ENCODE assay signal across 18 cellular contexts in the genomic region with DNA sequence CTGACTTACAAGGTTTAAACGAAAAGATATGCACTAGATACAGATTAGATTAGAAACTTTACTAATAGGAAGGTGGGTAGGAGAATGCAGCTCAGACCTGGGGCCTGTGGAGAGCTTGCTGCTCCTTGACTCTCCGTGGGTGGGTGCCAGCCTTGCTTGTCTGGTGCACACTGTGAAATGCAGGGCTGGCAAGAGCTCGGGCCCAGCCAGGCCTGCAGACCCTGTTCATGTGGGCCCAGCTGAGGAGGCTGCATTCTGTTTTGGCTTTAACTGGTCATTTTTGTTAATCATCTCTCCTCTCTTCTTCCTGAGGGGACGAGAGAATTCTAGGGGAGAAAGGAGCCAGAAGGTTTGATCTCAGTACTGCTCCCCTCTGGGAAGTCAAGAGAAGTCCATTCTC.
DNase-seq lines count a peak whose midpoint lies in the region; ATAC-seq and TF ChIP-seq lines count a peak whose summit lies in the region.
"Had no signal": no experiment of that assay in that cellular context is flagged by ENCODE, and none has a peak within 500 bp of the region (broad histone marks: within the 10 kb centered on the region; RNA-seq: fewer than 3 reads in every experiment).

No MANE protein-coding gene starts in this region.

- intact Hi-C loops in IMR-90 (cut with micrococcal nuclease), result no loop called here
- intact Hi-C loops in spleen (cut with DNase I; ENCODE audit: low total_unique reads), result no loop called here
- intact Hi-C loops in prostate gland (cut with DNase I), result no loop called here

- H3K4me2 ChIP-seq in IMR-90 (ENCODE audit: low read depth, low read length) (no peak overlapping the region), mesenchymal stem cell (ENCODE audit: low read length, poor library complexity, severe bottlenecking) (no peak overlapping the region)
- H3K4me2 ChIP-seq: BLaER1 had no signal

- H3K27me3 ChIP-seq in IMR-90 (ENCODE audit: control insufficient read depth, insufficient read depth, low read length), result peaks cover 4% of the 10 kb centered on the region
- H3K27me3 ChIP-seq in mesenchymal stem cell (ENCODE audit: control insufficient read depth in 1 of 2, insufficient read depth in 1 of 2, low read length in 2 of 2), result peaks cover 0 to 11% of the 10 kb centered on the region in 2 experiments
- peaks cover 0 to 11% (median 0%) of the 10 kb centered on the region in 7 donors for H3K27me3 ChIP-seq in spleen (replicated peaks in 1 of 7)
- peaks cover 2% of the 10 kb centered on the region for H3K27me3 ChIP-seq in prostate gland (replicated peaks; ENCODE audit: insufficient read depth)
- H3K27me3 ChIP-seq: BLaER1 had no signal

- H3K9me3 ChIP-seq in IMR-90 (ENCODE audit: control insufficient read depth, insufficient read depth, low read length) (no peaks in the 10 kb centered on the region), mesenchymal stem cell (ENCODE audit: control insufficient read depth, low read length) (no peaks in the 10 kb centered on the region), spleen (no peaks in the 10 kb centered on the region), prostate gland (no peaks in the 10 kb centered on the region)
- H3K9me3 ChIP-seq: BLaER1, Caco-2, HAP-1 had no signal

- no peak overlapping the region for H3K4ac ChIP-seq in IMR-90 (ENCODE audit: low read depth, low read length)
- H3K4ac ChIP-seq in mesenchymal stem cell (ENCODE audit: low read depth in 1 of 2, low read length in 2 of 2), result no peak overlapping the region

- TF ChIP-seq CTCF in IMR-90 (conservative IDR thresholded peaks at IDR 0.05; ENCODE audit: low read depth, low read length), result no peak
- no peak for TF ChIP-seq CTCF in spleen (IDR thresholded peaks at IDR 0.05 in 8 of 11, conservative IDR thresholded peaks at IDR 0.05 in 3 of 11)
- no peak for TF ChIP-seq CTCF in prostate gland (IDR thresholded peaks at IDR 0.05)

- no peak for TF ChIP-seq POLR2A in IMR-90 (IDR thresholded peaks at IDR 0.05; ENCODE audit: low read depth, low read length)
- no peak for TF ChIP-seq POLR2A in spleen (IDR thresholded peaks at IDR 0.05)
- no peak for TF ChIP-seq POLR2A in prostate gland (IDR thresholded peaks at IDR 0.05)

- no peak overlapping the region for H2AK9ac ChIP-seq in IMR-90 (replicated peaks; ENCODE audit: low read depth, low read length, poor library complexity)

- TF ChIP-seq RAD21 in IMR-90 (IDR thresholded peaks at IDR 0.05; ENCODE audit: low read length), result no peak

- H3K23ac ChIP-seq in IMR-90 (ENCODE audit: low read depth, low read length) (no peak overlapping the region), mesenchymal stem cell (ENCODE audit: low read length in 2 of 2) (no peak overlapping the region)

- H4K20me1 ChIP-seq in IMR-90 (ENCODE audit: insufficient read depth, low read length), result no peaks in the 10 kb centered on the region

- H3K4me1 ChIP-seq in IMR-90 (ENCODE audit: control insufficient read depth, insufficient read depth, low read length) (peaks cover 5% of the 10 kb centered on the region), mesenchymal stem cell (ENCODE audit: control insufficient read depth, insufficient read depth, low read depth, low read length) (peaks cover 11% of the 10 kb centered on the region), spleen (no peaks in the 10 kb centered on the region), prostate gland (replicated peaks) (no peaks in the 10 kb centered on the region)
- H3K4me1 ChIP-seq: Caco-2 had no signal

- H2BK120ac ChIP-seq in IMR-90 (ENCODE audit: low read depth, low read length) (no peak overlapping the region; the same call in 1 of the 2 replicates), mesenchymal stem cell (ENCODE audit: low read depth, low read length) (no peak overlapping the region)

- H3K79me1 ChIP-seq in IMR-90 (ENCODE audit: low read depth in 1 of 2, low read length in 2 of 2), result no peaks in the 10 kb centered on the region
- no peaks in the 10 kb centered on the region for H3K79me1 ChIP-seq in mesenchymal stem cell (replicated peaks; ENCODE audit: low read length, poor library complexity, severe bottlenecking)

- in situ Hi-C loops in IMR-90 (cut with MboI; ENCODE audit: low sequenced_read_pairs), result no loop called here

- H3K18ac ChIP-seq in IMR-90 (ENCODE audit: low read depth, low read length) (no peak overlapping the region), mesenchymal stem cell (ENCODE audit: low read depth in 1 of 2, low read length in 2 of 2) (peak overlapping the region in 1 of 2 experiments; percentile 67)

- peak overlapping the region in 1 of 2 experiments; percentile 51 for H2BK12ac ChIP-seq in mesenchymal stem cell (ENCODE audit: low read length in 2 of 2)

- no peak overlapping the region for H4K5ac ChIP-seq in IMR-90 (ENCODE audit: low read depth, low read length)

- no peak overlapping the region for H3K27ac ChIP-seq in IMR-90 (ENCODE audit: insufficient read depth, low read length)
- H3K27ac ChIP-seq in mesenchymal stem cell (ENCODE audit: low read length, poor library complexity, severe bottlenecking), result no peak overlapping the region
- no peak overlapping the region for H3K27ac ChIP-seq in spleen
- no peak overlapping the region for H3K27ac ChIP-seq in prostate gland
- H3K27ac ChIP-seq: 22Rv1, BLaER1, C4-2B had no signal

- POLR2A ChIA-PET in IMR-90 (lab: Charles Lee; ENCODE audit: unreplicated experiment), result no interaction called here

- H2BK5ac ChIP-seq in IMR-90 (ENCODE audit: low read depth, low read length, poor library complexity, severe bottlenecking) (no peak overlapping the region), mesenchymal stem cell (ENCODE audit: low read depth, low read length, poor library complexity, severe bottlenecking) (no peak overlapping the region)

- H3K14ac ChIP-seq in IMR-90 (replicated peaks; ENCODE audit: low read depth, low read length) (no peak overlapping the region), mesenchymal stem cell (ENCODE audit: low read length in 2 of 2) (no peak overlapping the region)

- no peak for ATAC-seq in IMR-90 (ENCODE audit: low read depth)
- ATAC-seq: CD8-positive, alpha-beta T cell had no signal

- H3K56ac ChIP-seq in IMR-90 (ENCODE audit: extremely low read depth, insufficient read depth, low read length), result no peak overlapping the region

- CTCF ChIA-PET in IMR-90 (lab: Yijun Ruan, JAX), result interaction anchor here (0.5 kb wide), 1 partner anchor 217 kb away, joined by 3 read pairs; no protein-coding TSS in a partner anchor

- no peak overlapping the region for H2AFZ ChIP-seq in IMR-90 (replicated peaks; ENCODE audit: low read length, poor library complexity)
- H2AFZ ChIP-seq in mesenchymal stem cell (ENCODE audit: low read depth, low read length), result no peak overlapping the region

- dilution Hi-C loops in IMR-90 (cut with HindIII; ENCODE audit: low sequenced_read_pairs, unreplicated experiment), result no loop called here

- H2AK5ac ChIP-seq in IMR-90 (ENCODE audit: low read depth, low read length) (peak overlapping the region; percentile 0; the same call in 1 of the 2 replicates), mesenchymal stem cell (ENCODE audit: low read length, severe bottlenecking) (no peak overlapping the region)

- DNase-seq in activated CD8-positive, alpha-beta memory T cell treated with anti-CD3 and anti-CD28 coated beads for 24 hours, result peak; percentile 1
- no peak for DNase-seq in activated CD8-positive, alpha-beta memory T cell treated with anti-CD3 and anti-CD28 coated beads, Interleukin-2, amount 50 U/mL, for 4 hours
- no peak for DNase-seq in IMR-90
- DNase-seq in mesenchymal stem cell, result no peak
- peak; percentile 52 for DNase-seq in spleen
- DNase-seq in prostate gland (ENCODE audit: low spot score), result no peak
- DNase-seq in NK-92 (lab: John Stamatoyannopoulos, UW; ENCODE audit: unreplicated experiment), result no peak
- DNase-seq: Caco-2; CD4-positive, CD25-positive, alpha-beta regulatory T cell; CD8-positive, alpha-beta T cell; DMS153; DND-41; GOT3; HFFc6 had no signal

- H4K91ac ChIP-seq in IMR-90 (ENCODE audit: insufficient read depth, low read depth, low read length) (no peak overlapping the region), mesenchymal stem cell (ENCODE audit: low read length) (peak overlapping the region; percentile 41)

- H3K9ac ChIP-seq in IMR-90 (ENCODE audit: low read depth, low read length) (no peak overlapping the region), mesenchymal stem cell (ENCODE audit: low read length) (no peak overlapping the region)
- H3K9ac ChIP-seq: BLaER1 had no signal

- BruUV-seq in IMR-90 (replicated peaks; lab: Mats Ljungman, UMichigan), result no TSS peak

- H3K36me3 ChIP-seq in IMR-90 (ENCODE audit: control insufficient read depth, insufficient read depth, low read length) (no peaks in the 10 kb centered on the region), mesenchymal stem cell (ENCODE audit: control insufficient read depth in 1 of 2, insufficient read depth in 2 of 2, low read depth in 1 of 2, low read length in 2 of 2) (no peaks in the 10 kb centered on the region), spleen (no peaks in the 10 kb centered on the region), prostate gland (no peaks in the 10 kb centered on the region)
- H3K36me3 ChIP-seq: BLaER1, HAP-1 had no signal

- no peak overlapping the region for H2BK20ac ChIP-seq in IMR-90 (ENCODE audit: low read depth, low read length)

- 60% methylated on average over 1 of the region's 4 CpGs; no CpG with 5 or more reads in 1 of the 2 experiments for WGBS in IMR-90 (ENCODE audit: extremely low coverage in 2 of 2, insufficient read length in 1 of 2), 2 experiments
- 100% methylated on average over 3 of the region's 4 CpGs for WGBS in mesenchymal stem cell
- WGBS in spleen, 5 donors, result 86 to 96% (median 89%) methylated on average over 4 of the region's 4 CpGs
- 77% methylated on average over 4 of the region's 4 CpGs for WGBS in prostate gland

- no peak overlapping the region for H3K4me3 ChIP-seq in IMR-90 (ENCODE audit: insufficient read depth, low read depth, low read length)
- no peak overlapping the region for H3K4me3 ChIP-seq in mesenchymal stem cell (ENCODE audit: insufficient read depth in 1 of 2, low read depth in 1 of 2, low read length in 2 of 2)
- no peak overlapping the region for H3K4me3 ChIP-seq in spleen
- H3K4me3 ChIP-seq in prostate gland, result no peak overlapping the region
- H3K4me3 ChIP-seq: BLaER1, HAP-1 had no signal

- H4K8ac ChIP-seq in IMR-90 (ENCODE audit: low read depth in 2 of 2, low read length in 2 of 2), result no peak overlapping the region
- H4K8ac ChIP-seq in mesenchymal stem cell (ENCODE audit: low read length), result no peak overlapping the region

- peaks cover 4% of the 10 kb centered on the region; the same call in 1 of the 2 replicates for H3K9me1 ChIP-seq in IMR-90 (ENCODE audit: insufficient read depth, low read length)

- H2BK15ac ChIP-seq in IMR-90 (ENCODE audit: low read depth, low read length) (no peak overlapping the region; the same call in 2 of the 3 replicates), mesenchymal stem cell (ENCODE audit: low read depth, poor library complexity, severe bottlenecking) (no peak overlapping the region)

TF ChIP-seq in IMR-90, 13 proteins besides CTCF, POLR2A, EP300 and RAD21 (continues in another document):
- TF ChIP-seq BHLHE40 (IDR thresholded peaks at IDR 0.05; ENCODE audit: low read depth, low read length), result no peak
- TF ChIP-seq MAZ (IDR thresholded peaks at IDR 0.05; ENCODE audit: borderline replicate concordance, low read depth, low read length), result no peak
- no peak for TF ChIP-seq NFE2L2 (IDR thresholded peaks at IDR 0.05; ENCODE audit: low read depth, low read length)
- TF ChIP-seq CHD1 (IDR thresholded peaks at IDR 0.05; ENCODE audit: low read depth, low read length), result no peak
- TF ChIP-seq CEBPB (IDR thresholded peaks at IDR 0.05; ENCODE audit: low read depth, low read length), result no peak

Comparison
In these comparisons a context has a peak if more than half of its experiments do, and no peak if none do; other contexts are left out.
1. DNase-seq: peak in activated CD8-positive, alpha-beta memory T cell treated with anti-CD3 and anti-CD28 coated beads for 24 hours (single experiment) and spleen (single experiment); none in activated CD8-positive, alpha-beta memory T cell treated with anti-CD3 and anti-CD28 coated beads, Interleukin-2, amount 50 U/mL, for 4 hours (single experiment), IMR-90 (single experiment), mesenchymal stem cell (single experiment), prostate gland (single experiment) and NK-92 (single experiment).